Comparison of ENCODE assay signal across 21 cellular contexts in genomic region chr17:58677204-58677880, GRCh38. TPM values are rescaled to one million over a fixed set of nuclear protein-coding genes. Genes with fewer than 3 reads are reported as not detected.
DNase-seq lines count a peak whose midpoint lies in the region; ATAC-seq and TF ChIP-seq lines count a peak whose summit lies in the region.
"Had no signal": no experiment of that assay in that cellular context is flagged by ENCODE, and none has a peak within 500 bp of the region (broad histone marks: within the 10 kb centered on the region; RNA-seq: fewer than 3 reads in every experiment).

No MANE protein-coding gene starts in this region.

- no peaks in the 10 kb centered on the region for H3F3A ChIP-seq in SK-N-SH (replicated peaks; ENCODE audit: insufficient read depth)

- no peak for TF ChIP-seq EP300 in SK-N-SH (IDR thresholded peaks at IDR 0.05; ENCODE audit: borderline replicate concordance in 1 of 2, low read depth in 1 of 2, low read length in 1 of 2)

- peak; percentile 20 for ATAC-seq in stimulated activated naive CD8-positive, alpha-beta T cell treated with anti-CD3 and anti-CD28 coated beads, Interleukin-15, Interleukin-2, amounts not matched to agents 100 U/mL and 50 U/mL, for 24 hours
- no peak for ATAC-seq in GM18870 (IDR thresholded peaks at IDR 0.05; ENCODE audit: unreplicated experiment)

- TF ChIP-seq RAD21 in SK-N-SH (IDR thresholded peaks at IDR 0.05; ENCODE audit: low read length) = no peak

- peak; percentile 61 for DNase-seq in ELR (ENCODE audit: low read depth)
- DNase-seq in choroid plexus epithelial cell (ENCODE audit: low read depth) = peak; percentile 80
- no peak for DNase-seq in stimulated activated naive CD8-positive, alpha-beta T cell treated with anti-CD3 and anti-CD28 coated beads, Interleukin-15, Interleukin-2, amounts not matched to agents 100 U/mL and 50 U/mL, for 24 hours
- DNase-seq in SKM-1 (lab: John Stamatoyannopoulos, UW; ENCODE audit: unreplicated experiment) = no peak
- no peak for DNase-seq in SK-N-SH
- DNase-seq: activated CD4-positive, alpha-beta T cell treated with anti-CD3 and anti-CD28 coated beads, Interleukin-2, amount 50 U/mL, for 1 hour; activated gamma-delta T cell; adrenal gland; cerebellar nuclear complex; effector CD8-positive, alpha-beta T cell; head of caudate nucleus; left ventricle myocardium inferior; MM.1S; NCI-H146; NCI-H69; stimulated activated CD4-positive, alpha-beta T cell treated with anti-CD3 and anti-CD28 coated beads, Interleukin-1b, Interleukin-23, amount 100 ng/mL, for 48 hours; stimulated activated naive B cell treated with anti-CD40 and anti-IgM and Interleukin-4, amounts not matched to agents 10 μg/mL and 1 μg/mL and 100 μg/mL, for 72 hours; thyroid gland had no signal

- no peak overlapping the region for H3K9ac ChIP-seq in OCI-LY3 (ENCODE audit: low read length)
- no peak overlapping the region for H3K9ac ChIP-seq in SK-N-SH

- no peaks in the 10 kb centered on the region for H3K27me3 ChIP-seq in OCI-LY3 (ENCODE audit: low read depth, low read length)
- no peaks in the 10 kb centered on the region for H3K27me3 ChIP-seq in SK-N-SH (ENCODE audit: insufficient read depth)
- H3K27me3 ChIP-seq: thyroid gland had no signal

- CTCF ChIA-PET in SK-N-SH (lab: Yijun Ruan, JAX) = interaction anchor here (1.1 kb wide), 1 partner anchor 155 kb away, joined by 3 read pairs; no protein-coding TSS in a partner anchor

- POLR2A ChIA-PET in SK-N-SH (lab: Yijun Ruan, JAX) = no interaction called here

- H4K20me1 ChIP-seq in OCI-LY3 (ENCODE audit: insufficient read depth, low read length) (no peaks in the 10 kb centered on the region), SK-N-SH (ENCODE audit: insufficient read depth) (no peaks in the 10 kb centered on the region)

- H3K9me3 ChIP-seq in OCI-LY3 (ENCODE audit: insufficient read depth, low read length) (no peaks in the 10 kb centered on the region), SK-N-SH (no peaks in the 10 kb centered on the region)
- H3K9me3 ChIP-seq: adrenal gland, esophagus muscularis mucosa, left ventricle myocardium inferior, thyroid gland had no signal

- TF ChIP-seq CTCF in OCI-LY3 (IDR thresholded peaks at IDR 0.05; ENCODE audit: low read depth, low read length) = no peak
- no peak for TF ChIP-seq CTCF in choroid plexus epithelial cell (conservative IDR thresholded peaks at IDR 0.05; ENCODE audit: low read depth, low read length)
- TF ChIP-seq CTCF in SK-N-SH (IDR thresholded peaks at IDR 0.05) = no peak

- H3K36me3 ChIP-seq in OCI-LY3 (replicated peaks; ENCODE audit: low read depth, low read length) (no peaks in the 10 kb centered on the region), SK-N-SH (replicated peaks in 1 of 2; ENCODE audit: control insufficient read depth in 1 of 2, insufficient read depth in 2 of 2, low read length in 1 of 2) (no peaks in the 10 kb centered on the region)
- H3K36me3 ChIP-seq: adrenal gland, esophagus muscularis mucosa, left ventricle myocardium inferior, thyroid gland had no signal

- H3K9me2 ChIP-seq in SK-N-SH = no peaks in the 10 kb centered on the region

- H2AFZ ChIP-seq in OCI-LY3 (ENCODE audit: low read depth, low read length) (no peak overlapping the region), SK-N-SH (ENCODE audit: low read depth) (no peak overlapping the region)

- H3K4me2 ChIP-seq in OCI-LY3 (ENCODE audit: low read length) (peak overlapping the region; percentile 11), SK-N-SH (no peak overlapping the region)

- H3K27ac ChIP-seq in OCI-LY3 (ENCODE audit: low read length) (no peak overlapping the region), SK-N-SH (ENCODE audit: low read depth in 2 of 2, low read length in 1 of 2) (no peak overlapping the region)
- H3K27ac ChIP-seq: adrenal gland, esophagus muscularis mucosa, left ventricle myocardium inferior, thyroid gland had no signal

- peaks cover 48% of the 10 kb centered on the region for H3K4me1 ChIP-seq in OCI-LY3 (ENCODE audit: low read length)
- H3K4me1 ChIP-seq in SK-N-SH (ENCODE audit: control insufficient read depth in 1 of 2, insufficient read depth in 2 of 2, low read depth in 1 of 2, low read length in 1 of 2) = no peaks in the 10 kb centered on the region
- H3K4me1 ChIP-seq: adrenal gland, esophagus muscularis mucosa, left ventricle myocardium inferior, thyroid gland had no signal

- H3K79me2 ChIP-seq in OCI-LY3 (ENCODE audit: low read length) (no peaks in the 10 kb centered on the region), SK-N-SH (ENCODE audit: insufficient read depth) (no peaks in the 10 kb centered on the region)

- WGBS in SK-N-SH (ENCODE audit: low lambda C conversion rate) = 84% methylated on average over 4 of the region's 4 CpGs

- no peak overlapping the region for H3K4me3 ChIP-seq in OCI-LY3 (ENCODE audit: low read length)
- no peak overlapping the region for H3K4me3 ChIP-seq in choroid plexus epithelial cell (ENCODE audit: low read depth, low read length)
- H3K4me3 ChIP-seq in SK-N-SH (ENCODE audit: low read depth in 2 of 2, low read length in 1 of 2) = no peak overlapping the region
- H3K4me3 ChIP-seq: adrenal gland, esophagus muscularis mucosa, left ventricle myocardium inferior, thyroid gland had no signal

TF ChIP-seq in SK-N-SH, 30 proteins besides CTCF, POLR2A, EP300 and RAD21 (continues in another document):
- TF ChIP-seq YY1 (IDR thresholded peaks at IDR 0.05; ENCODE audit: low read depth) = no peak
- no peak for TF ChIP-seq RXRA (IDR thresholded peaks at IDR 0.05; ENCODE audit: borderline replicate concordance, low read depth)
- no peak for TF ChIP-seq POLR2AphosphoS5 (IDR thresholded peaks at IDR 0.05; ENCODE audit: low read depth, low read length)
- TF ChIP-seq FOXM1 (IDR thresholded peaks at IDR 0.05; ENCODE audit: low read depth) = no peak
- no peak for TF ChIP-seq USF1 (IDR thresholded peaks at IDR 0.05; ENCODE audit: borderline replicate concordance, low read depth)
- TF ChIP-seq TEAD4 (IDR thresholded peaks at IDR 0.05; ENCODE audit: borderline replicate concordance, insufficient read depth) = no peak
- no peak for TF ChIP-seq CHD2 (IDR thresholded peaks at IDR 0.05; ENCODE audit: low read length, partially characterized antibody)
- no peak for TF ChIP-seq PBX3 (IDR thresholded peaks at IDR 0.05)
- no peak for TF ChIP-seq EZH2phosphoT487 (IDR thresholded peaks at IDR 0.05; ENCODE audit: borderline replicate concordance, low read depth)
- TF ChIP-seq MXI1 (IDR thresholded peaks at IDR 0.05; ENCODE audit: low read depth, low read length) = no peak
- TF ChIP-seq FOXJ3 (CRISPR knock-in tag; IDR thresholded peaks at IDR 0.05) = no peak
- no peak for TF ChIP-seq SMC3 (IDR thresholded peaks at IDR 0.05; ENCODE audit: low read depth, low read length)
- TF ChIP-seq RCOR1 (IDR thresholded peaks at IDR 0.05; ENCODE audit: low read length) = no peak
- TF ChIP-seq FOSL2 (IDR thresholded peaks at IDR 0.05; ENCODE audit: borderline replicate concordance, low read depth) = no peak
- TF ChIP-seq IRF3 (IDR thresholded peaks at IDR 0.05; ENCODE audit: low read depth, low read length) = no peak
- TF ChIP-seq NFIC (IDR thresholded peaks at IDR 0.05; ENCODE audit: borderline replicate concordance) = no peak
- TF ChIP-seq ELF1 (IDR thresholded peaks at IDR 0.05) = no peak
- TF ChIP-seq GATA2 (CRISPR knock-in tag; IDR thresholded peaks at IDR 0.05) = no peak

RNA-seq across cellular contexts. Expression of gene TEX14, which starts 14.5 kb away (rescaled TPM):
- 0.02 TPM in 1 of 2 replicates, not detected in the other for polyA plus RNA-seq in SK-N-SH (2012; rRNA removed)
- polyA plus RNA-seq in SK-N-SH (2012; cell fraction: cytosol; rRNA removed) = 0.03 and 0.06 TPM in 2 replicates
- polyA plus RNA-seq in SK-N-SH (2012; cell fraction: nucleus; rRNA removed) = 0.06 and 0.14 TPM in 2 replicates

RNA-seq across cellular contexts. Expression of gene RAD51C, which starts 15.1 kb away (rescaled TPM):
- polyA plus RNA-seq in SK-N-SH (2012; rRNA removed) = 36.1 and 38.7 TPM in 2 replicates
- 48.2 and 63.7 TPM in 2 replicates for polyA plus RNA-seq in SK-N-SH (2012; cell fraction: cytosol; rRNA removed)
- 14.8 and 20.6 TPM in 2 replicates for polyA plus RNA-seq in SK-N-SH (2012; cell fraction: nucleus; rRNA removed)

Comparison
In these comparisons a context has a peak if more than half of its experiments do, and no peak if none do; other contexts are left out.
1. DNase-seq: peak in ELR (single experiment) and choroid plexus epithelial cell (single experiment); none in stimulated activated naive CD8-positive, alpha-beta T cell treated with anti-CD3 and anti-CD28 coated beads, Interleukin-15, Interleukin-2, amounts not matched to agents 100 U/mL and 50 U/mL, for 24 hours (single experiment), SKM-1 (single experiment) and SK-N-SH (single experiment).